Comparison of ENCODE assay signal across 8 cellular contexts in the genomic region with DNA sequence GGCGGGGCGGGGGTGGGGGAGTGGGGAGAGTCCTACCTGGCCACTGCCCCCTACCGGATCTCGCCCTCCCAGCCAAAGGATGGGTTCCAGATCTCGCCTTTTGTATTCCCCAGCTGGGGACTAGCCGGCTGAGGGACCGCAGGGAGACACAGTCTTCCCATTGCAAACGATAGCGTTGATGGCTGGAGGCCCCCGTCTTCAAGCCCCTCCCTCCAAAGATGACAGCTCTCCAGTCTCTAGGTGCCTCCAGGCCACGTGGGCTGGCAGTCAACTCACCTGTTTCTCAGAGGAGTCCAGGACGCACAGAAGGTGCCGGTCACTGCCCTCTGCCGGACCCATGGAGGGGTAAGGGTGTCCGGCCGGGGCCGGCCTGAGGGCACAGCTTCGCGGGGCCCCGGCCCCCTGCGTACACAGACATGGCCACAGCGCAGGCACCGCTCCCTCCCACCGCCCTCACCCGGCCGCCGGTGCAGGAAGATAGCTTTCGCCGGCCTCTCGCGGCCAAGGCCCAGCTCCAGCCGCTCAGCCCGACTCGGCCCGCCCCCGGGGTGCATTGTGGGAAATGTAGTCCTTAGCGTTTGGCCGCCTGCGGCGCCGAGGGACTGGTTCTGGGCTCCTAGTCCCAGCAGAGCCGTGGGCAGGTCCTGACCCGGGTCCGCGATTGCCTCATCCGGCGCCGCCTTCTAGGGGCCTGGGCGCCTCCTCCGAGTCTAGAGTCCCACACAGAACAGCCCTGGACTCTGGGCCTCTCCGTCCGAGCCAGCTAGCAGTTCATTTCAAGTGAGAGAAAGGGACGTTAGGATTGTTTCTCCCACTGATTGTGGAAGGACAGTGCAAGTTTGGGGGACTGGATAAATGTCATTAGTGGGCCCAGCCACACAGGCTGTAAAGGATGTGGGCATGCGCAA. TPM values are rescaled to one million over a fixed set of nuclear protein-coding genes. Genes with fewer than 3 reads are reported as not detected.
DNase-seq lines count a peak whose midpoint lies in the region; ATAC-seq and TF ChIP-seq lines count a peak whose summit lies in the region.

A gene with protein sequence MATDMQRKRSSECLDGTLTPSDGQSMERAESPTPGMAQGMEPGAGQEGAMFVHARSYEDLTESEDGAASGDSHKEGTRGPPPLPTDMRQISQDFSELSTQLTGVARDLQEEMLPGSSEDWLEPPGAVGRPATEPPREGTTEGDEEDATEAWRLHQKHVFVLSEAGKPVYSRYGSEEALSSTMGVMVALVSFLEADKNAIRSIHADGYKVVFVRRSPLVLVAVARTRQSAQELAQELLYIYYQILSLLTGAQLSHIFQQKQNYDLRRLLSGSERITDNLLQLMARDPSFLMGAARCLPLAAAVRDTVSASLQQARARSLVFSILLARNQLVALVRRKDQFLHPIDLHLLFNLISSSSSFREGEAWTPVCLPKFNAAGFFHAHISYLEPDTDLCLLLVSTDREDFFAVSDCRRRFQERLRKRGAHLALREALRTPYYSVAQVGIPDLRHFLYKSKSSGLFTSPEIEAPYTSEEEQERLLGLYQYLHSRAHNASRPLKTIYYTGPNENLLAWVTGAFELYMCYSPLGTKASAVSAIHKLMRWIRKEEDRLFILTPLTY (minus strand): TSS at position 479 of the 908 bp plus-strand sequence. CDS start 16,465 bp downstream, outside the sequence.

- no peak within 1 kb of the TSS for H2AK5ac ChIP-seq in H9 (ENCODE audit: insufficient read length, low read length)

- no peak within 1 kb of the TSS; the same call in 1 of the 2 replicates for H3K14ac ChIP-seq in H9 (ENCODE audit: insufficient read depth, low read length)

- H3K4me1 ChIP-seq in H9 (ENCODE audit: insufficient read depth, low read length) = no peaks in the 10 kb centered on the region
- peaks cover 0 to 24% (median 9%) of the 10 kb centered on the region in 3 donors for H3K4me1 ChIP-seq in gastroesophageal sphincter
- H3K4me1 ChIP-seq in suprapubic skin = peaks cover 22% of the 10 kb centered on the region

- no peak within 1 kb of the TSS for H2BK5ac ChIP-seq in H9 (ENCODE audit: insufficient read length, low read length)

- H3K36me3 ChIP-seq in gastroesophageal sphincter (no peaks in the 10 kb centered on the region), suprapubic skin (no peaks in the 10 kb centered on the region)

- CTCF ChIA-PET in activated naive CD4-positive, alpha-beta T cell treated with anti-CD3 and anti-CD28 coated beads for 36 hours (lab: Charles Lee) = interaction anchor here (0.9 to 1.5 kb wide), 3 partner anchors 17 to 90 kb away, joined by 3 read pairs; a partner anchor contains a TSS

- no peaks in the 10 kb centered on the region for H3K79me2 ChIP-seq in H9 (ENCODE audit: insufficient read depth, low read length)

- peak within 1 kb of the TSS; percentile 64 for H3K4me2 ChIP-seq in H9 (ENCODE audit: insufficient read depth, insufficient read length, low read length)

- no peak within 1 kb of the TSS for H3K4ac ChIP-seq in H9 (ENCODE audit: low read depth, low read length)

- H3K27ac Mint-ChIP-seq in H9 = peak within 1 kb of the TSS; percentile 88 to 94 (median 91)
- peak within 1 kb of the TSS; percentile 70 for H3K27ac Mint-ChIP-seq in activated naive CD4-positive, alpha-beta T cell treated with anti-CD3 and anti-CD28 coated beads for 36 hours

- H3K9ac ChIP-seq in H9 (ENCODE audit: extremely low read depth, insufficient read length, low read length) = peak within 1 kb of the TSS; percentile 16

- no CpG with 5 or more reads among the region's 54 CpGs for WGBS in H9 (ENCODE audit: extremely low coverage, insufficient read length, low lambda C conversion rate)
- WGBS in gastroesophageal sphincter (ENCODE audit: low coverage in 1 of 2), 2 donors = 9 to 17% methylated on average over 4 to 13 of the region's 54 CpGs
- 1% methylated on average over 31 of the region's 54 CpGs for WGBS in suprapubic skin

- no peaks in the 10 kb centered on the region for H4K20me1 ChIP-seq in H9 (ENCODE audit: control insufficient read depth, insufficient read depth, insufficient read length)

- H3K23ac ChIP-seq in H9 (ENCODE audit: insufficient read length, low read depth, low read length) = no peak within 1 kb of the TSS

- H3K79me1 ChIP-seq in H9 (ENCODE audit: insufficient read depth, low read depth, low read length, poor library complexity, severe bottlenecking) = no peaks in the 10 kb centered on the region

- H3K9me3 ChIP-seq in H9 (ENCODE audit: control insufficient read depth, low read depth, low read length) (no peaks in the 10 kb centered on the region), gastroesophageal sphincter (no peaks in the 10 kb centered on the region), suprapubic skin (no peaks in the 10 kb centered on the region)

- DNase-seq in GM04503 (ENCODE audit: low read depth) = peak; percentile 68
- DNase-seq in H9 = peak; percentile 97
- peak; percentile 83 for DNase-seq in M059J (ENCODE audit: low read depth)
- DNase-seq in SK-N-DZ (ENCODE audit: low spot score) = peak; percentile 91
- DNase-seq in activated naive CD4-positive, alpha-beta T cell treated with anti-CD3 and anti-CD28 coated beads for 36 hours = peak; percentile 89
- peak; percentile 31 to 95 (median 86) for DNase-seq in nucleus accumbens (lab: John Stamatoyannopoulos, UW)
- DNase-seq in suprapubic skin (ENCODE audit: low spot score in 2 of 2) = peak; percentile 98

- H3T11ph ChIP-seq in H9 (ENCODE audit: low read length) = no peak within 1 kb of the TSS

- peak; percentile 33 to 55 for TF ChIP-seq POLR2A in gastroesophageal sphincter (IDR thresholded peaks at IDR 0.05)
- no peak for TF ChIP-seq POLR2A in suprapubic skin (IDR thresholded peaks at IDR 0.05)

- no peak within 1 kb of the TSS for H2BK120ac ChIP-seq in H9 (ENCODE audit: low read depth, low read length, poor library complexity, severe bottlenecking)

- TF ChIP-seq EP300 in gastroesophageal sphincter (IDR thresholded peaks at IDR 0.05) (no peak), suprapubic skin (IDR thresholded peaks at IDR 0.05) (no peak)

- H2BK20ac ChIP-seq in H9 (ENCODE audit: low read depth, low read length, poor library complexity, severe bottlenecking) = no peak within 1 kb of the TSS

- H3K18ac ChIP-seq in H9 (ENCODE audit: insufficient read length, low read depth, low read length) = no peak within 1 kb of the TSS

- H3K27ac ChIP-seq in H9 (ENCODE audit: insufficient read length, low read depth, low read length) (no peak within 1 kb of the TSS), gastroesophageal sphincter (peak within 1 kb of the TSS; percentile 83 to 91 (median 88)), suprapubic skin (peak within 1 kb of the TSS; percentile 74)

- H3K4me3 Mint-ChIP-seq in H9 = peak within 1 kb of the TSS; percentile 81 to 93
- H3K4me3 Mint-ChIP-seq in activated naive CD4-positive, alpha-beta T cell treated with anti-CD3 and anti-CD28 coated beads for 36 hours = peak within 1 kb of the TSS; percentile 81

- H3K9me3 Mint-ChIP-seq in H9 = no peaks in the 10 kb centered on the region
- no peaks in the 10 kb centered on the region for H3K9me3 Mint-ChIP-seq in activated naive CD4-positive, alpha-beta T cell treated with anti-CD3 and anti-CD28 coated beads for 36 hours

- no peak within 1 kb of the TSS for H4K5ac ChIP-seq in H9 (ENCODE audit: insufficient read length, low read depth, low read length)

- peak within 1 kb of the TSS; percentile 61 for H2AFZ ChIP-seq in H9 (ENCODE audit: low read length)

- no peak within 1 kb of the TSS for H4K8ac ChIP-seq in H9 (replicated peaks; ENCODE audit: insufficient read length, low read depth, low read length)

- no peak within 1 kb of the TSS for H3K56ac ChIP-seq in H9 (ENCODE audit: insufficient read length, low read depth, low read length)

- H3K27me3 Mint-ChIP-seq in H9 (ENCODE audit: low read depth) = no peaks in the 10 kb centered on the region
- no peaks in the 10 kb centered on the region for H3K27me3 Mint-ChIP-seq in activated naive CD4-positive, alpha-beta T cell treated with anti-CD3 and anti-CD28 coated beads for 36 hours (ENCODE audit: low read depth)

- H3K23me2 ChIP-seq in H9 (ENCODE audit: insufficient read length, low read depth, low read length, poor library complexity, severe bottlenecking) = peaks cover 2% of the 10 kb centered on the region

- no peak within 1 kb of the TSS for H2BK15ac ChIP-seq in H9 (ENCODE audit: low read depth, low read length)

- H3K4me3 ChIP-seq in gastroesophageal sphincter (peak within 1 kb of the TSS; percentile 69), suprapubic skin (peak within 1 kb of the TSS; percentile 90)

- no peak within 1 kb of the TSS for H2BK12ac ChIP-seq in H9 (ENCODE audit: insufficient read length, low read depth, low read length)

- H3K36me3 Mint-ChIP-seq in H9 (ENCODE audit: insufficient read depth in 1 of 3, low read depth in 3 of 3) = no peaks in the 10 kb centered on the region
- no peaks in the 10 kb centered on the region for H3K36me3 Mint-ChIP-seq in activated naive CD4-positive, alpha-beta T cell treated with anti-CD3 and anti-CD28 coated beads for 36 hours (ENCODE audit: low read depth)

- H3K27me3 ChIP-seq in H9 (ENCODE audit: insufficient read depth, low read length) = no peaks in the 10 kb centered on the region
- no peaks in the 10 kb centered on the region for H3K27me3 ChIP-seq in gastroesophageal sphincter
- H3K27me3 ChIP-seq in suprapubic skin = no peaks in the 10 kb centered on the region

- no peak within 1 kb of the TSS for H4K91ac ChIP-seq in H9 (ENCODE audit: insufficient read length, low read depth, low read length)

- peak; percentile 68 for TF ChIP-seq CTCF in H9 (conservative IDR thresholded peaks at IDR 0.05)
- peak in 2 of 4 experiments; percentile 37 to 57 for TF ChIP-seq CTCF in gastroesophageal sphincter (IDR thresholded peaks at IDR 0.05)
- TF ChIP-seq CTCF in suprapubic skin (IDR thresholded peaks at IDR 0.05) = no peak

- intact Hi-C loops in activated naive CD4-positive, alpha-beta T cell treated with anti-CD3 and anti-CD28 coated beads for 36 hours (cut with micrococcal nuclease) = loop anchor here (1.0 to 2.0 kb wide), 3 partner anchors 11 to 159 kb away; a partner anchor contains a TSS

- peak; percentile 99 for ATAC-seq in gastroesophageal sphincter

- peaks cover 19 to 21% of the 10 kb centered on the region in 2 experiments for H3K4me1 Mint-ChIP-seq in H9
- peaks cover 32% of the 10 kb centered on the region for H3K4me1 Mint-ChIP-seq in activated naive CD4-positive, alpha-beta T cell treated with anti-CD3 and anti-CD28 coated beads for 36 hours (ENCODE audit: low read depth)

RNA-seq across cellular contexts. Expression of the gene that starts here (rescaled TPM):
- total RNA-seq in H9 (2021) (10.0 and 10.9 TPM in 2 replicates), gastroesophageal sphincter (10 to 100 TPM in 2 of 4 donors, 1 to 10 TPM in 2; 9.0 to 21.8 (median 10.8) TPM), suprapubic skin (10 to 100 TPM in 3 of 4 donors, 1 to 10 TPM in 1; 6.2 to 15.6 (median 11.9) TPM)
- 2.8 and 5.1 TPM in 2 replicates for total RNA-seq in M059J (2014; rRNA removed; shearing (Covaris generic))
- 18.5 and 18.9 TPM in 2 replicates for polyA plus RNA-seq in SK-N-DZ (2014; cell fraction: cytosol; rRNA removed)
- polyA plus RNA-seq in SK-N-DZ (2014; cell fraction: nucleus; rRNA removed) = 9.2 and 14.4 TPM in 2 replicates
- total RNA-seq in activated naive CD4-positive, alpha-beta T cell treated with anti-CD3 and anti-CD28 coated beads for 36 hours = 1 to 10 TPM; 5.4 to 5.9 TPM

Comparison
In these comparisons a context has a peak if more than half of its experiments do, and no peak if none do; other contexts are left out.
1. POLR2A ChIP-seq: peak in gastroesophageal sphincter (2 of 2); none in suprapubic skin (0 of 2).
2. Peak in every context shown above with its lines, with median percentiles within 50 percentile points of each other: DNase-seq.